Comparison of ENCODE assay signal across 21 cellular contexts in the genomic region with DNA sequence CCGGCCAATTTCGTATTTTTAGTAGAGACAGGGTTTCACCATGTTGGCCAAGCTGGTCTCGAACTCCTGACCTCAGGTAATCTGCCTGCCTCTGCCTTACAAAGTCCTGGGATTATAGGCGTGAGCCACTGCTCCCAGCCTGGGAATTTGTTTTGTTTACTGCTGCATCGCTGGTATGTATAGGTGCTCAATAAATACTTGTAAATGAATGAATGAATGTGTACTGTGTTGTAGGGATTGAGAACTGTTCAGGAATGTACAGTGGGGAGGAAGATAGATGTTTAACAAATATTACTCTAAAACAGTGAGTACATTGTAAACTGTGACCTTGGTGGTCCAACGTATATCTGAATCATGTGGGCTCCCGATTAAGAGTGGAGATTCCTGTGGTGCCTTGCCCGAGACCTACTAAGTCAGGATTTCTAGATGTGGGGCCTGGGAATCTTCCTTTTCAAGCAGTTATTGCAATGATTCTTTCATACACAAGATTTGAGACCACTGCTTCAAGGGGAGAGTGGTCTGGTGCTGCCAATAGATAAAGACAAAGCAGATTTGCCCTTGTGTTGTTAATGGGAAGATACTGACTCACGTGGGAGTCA.
"Had no signal": no experiment of that assay in that cellular context is flagged by ENCODE, and none has a peak within 500 bp of the region (broad histone marks: within the 10 kb centered on the region; RNA-seq: fewer than 3 reads in every experiment).

No MANE protein-coding gene starts in this region.

- ATAC-seq: activated CD8-positive, alpha-beta T cell treated with anti-CD3 and anti-CD28 coated beads for 36 hours; left ventricle myocardium superior had no signal

- H3K4me1 Mint-ChIP-seq: activated B cell treated with CpG ODN at 0.5 μM for 24 hours had no signal

- DNase-seq: activated B cell treated with CpG ODN at 0.5 μM for 24 hours; activated CD4-positive, alpha-beta T cell treated with anti-CD3 and anti-CD28 coated beads for 48 hours; activated CD8-positive, alpha-beta T cell treated with anti-CD3 and anti-CD28 coated beads for 36 hours; activated effector memory CD4-positive, alpha-beta T cell treated with anti-CD3 and anti-CD28 coated beads, Interleukin-2, amount 50 U/mL, for 16 hours; activated naive CD4-positive, alpha-beta T cell treated with anti-CD3 and anti-CD28 coated beads, Interleukin-2, amount 50 U/mL, for 16 hours; activated T-cell treated with anti-CD3 and anti-CD28 coated beads, Interleukin-2, amount 50 U/mL, for 24 hours; effector memory CD4-positive, alpha-beta T cell; esophagus squamous epithelium; immature natural killer cell; left ventricle myocardium superior; occipital lobe; stimulated activated CD4-positive, alpha-beta T cell treated with anti-CD3 and anti-CD28 coated beads, Interleukin-15, amount 100 ng/mL, for 24 hours; stimulated activated CD4-positive, alpha-beta T cell treated with anti-CD3 and anti-CD28 coated beads, Interleukin-2, amount 100 ng/mL, for 48 hours; transverse colon had no signal

- H3K27me3 ChIP-seq: esophagus squamous epithelium, suprapubic skin, transverse colon had no signal

- H3K4me3 ChIP-seq: esophagus squamous epithelium, skin epidermis, suprapubic skin, transverse colon had no signal

- H3K27ac ChIP-seq: esophagus squamous epithelium, skin epidermis, suprapubic skin, transverse colon had no signal

- FAIRE-seq: TTC549 had no signal

- H3K9me3 Mint-ChIP-seq: activated B cell treated with CpG ODN at 0.5 μM for 24 hours; activated CD8-positive, alpha-beta T cell treated with anti-CD3 and anti-CD28 coated beads for 36 hours; activated T-cell treated with anti-CD3 and anti-CD28 coated beads, Interleukin-2, amount 50 U/mL, for 24 hours; dendritic cell treated with granulocyte-macrophage colony-stimulating factor and Interleukin-4, amounts not matched to agents 40 ng/mL and 50 ng/mL, for 4 days; immature natural killer cell; stimulated activated naive CD8-positive, alpha-beta T cell treated with anti-CD3 and anti-CD28 coated beads, Interleukin-15, Interleukin-2, amounts not matched to agents 100 ng/mL and 50 ng/mL, for 24 hours; T-helper 2 cell treated with Interferon-gamma antibody and Interleukin-4, amounts not matched to agents 5 μg/mL and 100 μg/mL, for 36 hours had no signal

- H3K27ac Mint-ChIP-seq: activated B cell treated with CpG ODN at 0.5 μM for 24 hours; activated CD8-positive, alpha-beta T cell treated with anti-CD3 and anti-CD28 coated beads for 36 hours; activated T-cell treated with anti-CD3 and anti-CD28 coated beads, Interleukin-2, amount 50 U/mL, for 24 hours; dendritic cell treated with granulocyte-macrophage colony-stimulating factor and Interleukin-4, amounts not matched to agents 40 ng/mL and 50 ng/mL, for 4 days; progenitor cell of endocrine pancreas; stimulated activated naive CD8-positive, alpha-beta T cell treated with anti-CD3 and anti-CD28 coated beads, Interleukin-15, Interleukin-2, amounts not matched to agents 100 ng/mL and 50 ng/mL, for 24 hours; T-helper 2 cell treated with Interferon-gamma antibody and Interleukin-4, amounts not matched to agents 5 μg/mL and 100 μg/mL, for 36 hours had no signal

- H3K27me3 Mint-ChIP-seq: dendritic cell treated with granulocyte-macrophage colony-stimulating factor and Interleukin-4, amounts not matched to agents 40 ng/mL and 50 ng/mL, for 4 days; progenitor cell of endocrine pancreas had no signal

- H3K9me3 ChIP-seq: esophagus squamous epithelium, suprapubic skin, transverse colon had no signal

- H3K4me3 Mint-ChIP-seq: activated B cell treated with CpG ODN at 0.5 μM for 24 hours; activated CD8-positive, alpha-beta T cell treated with anti-CD3 and anti-CD28 coated beads for 36 hours; activated T-cell treated with anti-CD3 and anti-CD28 coated beads, Interleukin-2, amount 50 U/mL, for 24 hours; dendritic cell treated with granulocyte-macrophage colony-stimulating factor and Interleukin-4, amounts not matched to agents 40 ng/mL and 50 ng/mL, for 4 days; immature natural killer cell; stimulated activated naive CD8-positive, alpha-beta T cell treated with anti-CD3 and anti-CD28 coated beads, Interleukin-15, Interleukin-2, amounts not matched to agents 100 ng/mL and 50 ng/mL, for 24 hours; T-helper 2 cell treated with Interferon-gamma antibody and Interleukin-4, amounts not matched to agents 5 μg/mL and 100 μg/mL, for 36 hours had no signal

- H3K36me3 ChIP-seq: esophagus squamous epithelium, suprapubic skin, transverse colon had no signal
